8 cellular contexts compared by ENCODE assay signal in genomic region chr6:89080281-89081128, GRCh38. TPM values are rescaled to one million over a fixed set of nuclear protein-coding genes. Genes with fewer than 3 reads are reported as not detected.
DNase-seq lines count a peak whose midpoint lies in the region; ATAC-seq and TF ChIP-seq lines count a peak whose summit lies in the region.

Gene PNRC1, plus strand, starts transcription at chr6:89080751. Its CDS starts 144 bp downstream, at chr6:89080895.

- peaks cover 8% of the 10 kb centered on the region for H3K4me1 ChIP-seq in testis

- H3K36me3 ChIP-seq in testis (ENCODE audit: low read depth, missing control alignments) = no peaks in the 10 kb centered on the region

- H3K4me3 ChIP-seq in GM08714 (ENCODE audit: low read length) = peak within 1 kb of the TSS; percentile 91
- peak within 1 kb of the TSS; percentile 98 to 100 for H3K4me3 ChIP-seq in testis

- peak within 1 kb of the TSS; percentile 100 for H3K27ac ChIP-seq in testis

- 0 to 1% methylated on average over 36 to 63 of the region's 63 CpGs for WGBS in testis, 2 donors

- H3K27me3 ChIP-seq in testis = no peaks in the 10 kb centered on the region

- H3K9me3 Mint-ChIP-seq in activated naive CD4-positive, alpha-beta T cell treated with anti-CD3 and anti-CD28 coated beads, Interleukin-2, amount 50 U/mL, for 72 hours = no peaks in the 10 kb centered on the region

- peak within 1 kb of the TSS; percentile 93 to 97 for H3K27ac Mint-ChIP-seq in activated naive CD4-positive, alpha-beta T cell treated with anti-CD3 and anti-CD28 coated beads, Interleukin-2, amount 50 U/mL, for 72 hours

- intact Hi-C loops in testis (cut with DNase I; ENCODE audit: low total_unique reads) = no loop called here

- H3K9me3 ChIP-seq in testis = no peaks in the 10 kb centered on the region

- TF ChIP-seq POLR2A in testis (IDR thresholded peaks at IDR 0.05) = peak; percentile 100

- DNase-seq in NCI-H1092 treated with DMSO at 0.1 percent for 48 hours (lab: John Stamatoyannopoulos, UW) (peak; percentile 97), SKM-1 (lab: John Stamatoyannopoulos, UW; ENCODE audit: unreplicated experiment) (peak; percentile 95), glomerular endothelial cell (ENCODE audit: extremely low read depth, low read depth, low spot score) (peak; percentile 85), omental fat pad (ENCODE audit: low spot score) (peak; percentile 100), testis (peak; percentile 100)
- peak; percentile 100 for DNase-seq in activated naive CD4-positive, alpha-beta T cell treated with anti-CD3 and anti-CD28 coated beads, Interleukin-2, amount 50 U/mL, for 72 hours (ENCODE audit: low spot score in 2 of 2)

- ATAC-seq in HG02610 (IDR thresholded peaks at IDR 0.05; ENCODE audit: unreplicated experiment) (peak; percentile 73), omental fat pad (ENCODE audit: low FRiP score) (peak; percentile 93)
- ATAC-seq in activated naive CD4-positive, alpha-beta T cell treated with anti-CD3 and anti-CD28 coated beads, Interleukin-2, amount 50 U/mL, for 72 hours = peak; percentile 66 to 74

- TF ChIP-seq CTCF in omental fat pad (IDR thresholded peaks at IDR 0.05) (no peak), testis (IDR thresholded peaks at IDR 0.05) (no peak)

- peaks cover 29 to 39% of the 10 kb centered on the region in 2 donors for H3K36me3 Mint-ChIP-seq in activated naive CD4-positive, alpha-beta T cell treated with anti-CD3 and anti-CD28 coated beads, Interleukin-2, amount 50 U/mL, for 72 hours

RNA-seq across cellular contexts. Expression of gene PNRC1, which starts in this region (rescaled TPM):
- total RNA-seq in activated naive CD4-positive, alpha-beta T cell treated with anti-CD3 and anti-CD28 coated beads, Interleukin-2, amount 50 U/mL, for 72 hours = 100 to 1,000 TPM in 1 of 2 donors, 10 to 100 TPM in 1; 97.3 to 150 TPM
- total RNA-seq in glomerular endothelial cell (108 and 120 TPM in 2 replicates), omental fat pad (100 to 1,000 TPM; 179 to 395 (median 279) TPM), testis (100 to 1,000 TPM; 220 to 221 TPM)
- polyA plus RNA-seq in testis (ENCODE audit: insufficient read depth, low read depth, low replicate concordance) = 83.2 TPM

Comparison
In these comparisons a context has a peak if more than half of its experiments do, and no peak if none do; other contexts are left out.
1. Peak in every context shown above with its lines: DNase-seq, ATAC-seq, H3K4me3 ChIP-seq and H3K27ac ChIP-seq.